3 cellular contexts compared by ENCODE assay signal in genomic region chr4:121818215-121818614, GRCh38.
A peak's percentile ranks its signal among the peaks of the same experiment; 100 is the strongest.
TF ChIP-seq lines count a peak whose summit lies in the region.

No MANE protein-coding gene starts in this region.

TF ChIP-seq in SK-N-SH, 30 proteins besides CTCF, POLR2A, EP300 and RAD21:
- TF ChIP-seq RXRA (IDR thresholded peaks at IDR 0.05; ENCODE audit: borderline replicate concordance, low read depth) (no peak), GABPA (IDR thresholded peaks at IDR 0.05; ENCODE audit: low read depth) (no peak), JUND (IDR thresholded peaks at IDR 0.05) (0 out of 2 replicates have a peak, but pooled peaks have one; percentile 9)

TF ChIP-seq in SK-N-SH treated with all-trans-retinoic acid at 6 μM for 48 hours, 23 proteins besides CTCF, POLR2A, EP300 and RAD21:
- no peak for TF ChIP-seq RARB (CRISPR knock-in tag; IDR thresholded peaks at IDR 0.05)
- no peak for TF ChIP-seq TOX (CRISPR knock-in tag; IDR thresholded peaks at IDR 0.05; ENCODE audit: borderline replicate concordance)
- TF ChIP-seq GLIS3 (CRISPR knock-in tag; IDR thresholded peaks at IDR 0.05) = no peak
- TF ChIP-seq BACH2 (CRISPR knock-in tag; IDR thresholded peaks at IDR 0.05; ENCODE audit: borderline replicate concordance) = no peak
- no peak for TF ChIP-seq ZC3H10 (CRISPR knock-in tag; IDR thresholded peaks at IDR 0.05)
- TF ChIP-seq CSDC2 (CRISPR knock-in tag; IDR thresholded peaks at IDR 0.05) = no peak
- TF ChIP-seq ZFP30 (CRISPR knock-in tag; IDR thresholded peaks at IDR 0.05) = no peak
- TF ChIP-seq ZFP3 (CRISPR knock-in tag; IDR thresholded peaks at IDR 0.05) = no peak
- no peak for TF ChIP-seq ZNF8 (CRISPR knock-in tag; IDR thresholded peaks at IDR 0.05)
- no peak for TF ChIP-seq PATZ1 (CRISPR knock-in tag; IDR thresholded peaks at IDR 0.05; ENCODE audit: borderline replicate concordance)
- no peak for TF ChIP-seq CREB5 (CRISPR knock-in tag; IDR thresholded peaks at IDR 0.05; ENCODE audit: low read depth)
- TF ChIP-seq SNAI2 (CRISPR knock-in tag; IDR thresholded peaks at IDR 0.05) = no peak
- no peak for TF ChIP-seq TCF4 (CRISPR knock-in tag; IDR thresholded peaks at IDR 0.05; ENCODE audit: borderline replicate concordance)
- TF ChIP-seq, protein P1, sequence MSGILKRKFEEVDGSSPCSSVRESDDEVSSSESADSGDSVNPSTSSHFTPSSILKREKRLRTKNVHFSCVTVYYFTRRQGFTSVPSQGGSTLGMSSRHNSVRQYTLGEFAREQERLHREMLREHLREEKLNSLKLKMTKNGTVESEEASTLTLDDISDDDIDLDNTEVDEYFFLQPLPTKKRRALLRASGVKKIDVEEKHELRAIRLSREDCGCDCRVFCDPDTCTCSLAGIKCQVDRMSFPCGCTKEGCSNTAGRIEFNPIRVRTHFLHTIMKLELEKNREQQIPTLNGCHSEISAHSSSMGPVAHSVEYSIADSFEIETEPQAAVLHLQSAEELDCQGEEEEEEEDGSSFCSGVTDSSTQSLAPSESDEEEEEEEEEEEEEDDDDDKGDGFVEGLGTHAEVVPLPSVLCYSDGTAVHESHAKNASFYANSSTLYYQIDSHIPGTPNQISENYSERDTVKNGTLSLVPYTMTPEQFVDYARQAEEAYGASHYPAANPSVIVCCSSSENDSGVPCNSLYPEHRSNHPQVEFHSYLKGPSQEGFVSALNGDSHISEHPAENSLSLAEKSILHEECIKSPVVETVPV (CRISPR knock-in tag; IDR thresholded peaks at IDR 0.05) = no peak
- no peak for TF ChIP-seq OSR1 (CRISPR knock-in tag; IDR thresholded peaks at IDR 0.05)
- no peak for TF ChIP-seq ZNF565 (CRISPR knock-in tag; conservative IDR thresholded peaks at IDR 0.05; ENCODE audit: low read depth)

TF ChIP-seq in K562, 482 proteins besides CTCF, POLR2A, EP300 and RAD21:
- TF ChIP-seq ZSCAN32 (CRISPR knock-in tag; IDR thresholded peaks at IDR 0.05) (no peak), SRSF9 (IDR thresholded peaks at IDR 0.05; ENCODE audit: borderline replicate concordance, low read depth, low read length) (no peak), RBFOX2 (IDR thresholded peaks at IDR 0.05; ENCODE audit: low read depth, low read length) (0 out of 2 replicates have a peak, but pooled peaks have one; percentile 30), POLR2B (IDR thresholded peaks at IDR 0.05; ENCODE audit: low read depth, partially characterized antibody) (peak; percentile 35)
